11 cellular contexts compared by ENCODE assay signal in the genomic region with DNA sequence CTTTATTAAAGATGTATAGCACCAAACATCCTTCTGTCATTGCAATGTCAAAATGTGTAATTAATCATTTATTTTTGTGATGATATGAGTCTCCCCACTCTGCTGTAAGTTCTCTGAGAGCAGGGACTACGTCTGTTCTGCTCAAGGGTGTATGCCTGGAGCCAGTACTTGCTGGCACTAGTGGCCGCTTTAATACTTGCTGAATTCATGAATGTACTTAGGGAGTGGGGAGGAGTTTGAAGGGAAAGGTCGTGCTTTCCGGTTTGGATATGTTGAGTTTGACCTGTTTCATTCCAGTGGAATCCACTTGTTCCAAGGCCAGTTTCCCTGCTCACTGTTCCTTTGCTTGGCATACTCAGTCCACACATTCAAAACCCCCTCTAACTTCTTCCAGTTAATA. TPM values are rescaled to one million over a fixed set of nuclear protein-coding genes. Genes with fewer than 3 reads are reported as not detected.
DNase-seq lines count a peak whose midpoint lies in the region; ATAC-seq and TF ChIP-seq lines count a peak whose summit lies in the region.
"Had no signal": no experiment of that assay in that cellular context is flagged by ENCODE, and none has a peak within 500 bp of the region (broad histone marks: within the 10 kb centered on the region; RNA-seq: fewer than 3 reads in every experiment).

No MANE protein-coding gene starts in this region.

- POLR2A ChIA-PET in naive thymus-derived CD8-positive, alpha-beta T cell (lab: Charles Lee) = no interaction called here
- POLR2A ChIA-PET in GM10248 (lab: Yijun Ruan, JAX) = no interaction called here

- peaks cover 0 to 5% (median 4%) of the 10 kb centered on the region in 3 donors for H3K36me3 Mint-ChIP-seq in naive thymus-derived CD8-positive, alpha-beta T cell

- in situ Hi-C loops in brain microvascular endothelial cell (cut with HindIII; ENCODE audit: low pct_ligation_motif_present, low sequenced_read_pairs) = no loop called here

- no peaks in the 10 kb centered on the region for H3K9me2 ChIP-seq in Karpas-422 (replicated peaks; ENCODE audit: insufficient read depth, low read length)

- H3K4me3 ChIP-seq in Karpas-422 (ENCODE audit: low read length) (no peak overlapping the region), brain microvascular endothelial cell (ENCODE audit: low read depth, low read length) (no peak overlapping the region)

- peak overlapping the region in 7 of 10 donors; percentile 13 to 80 (median 35) for H3K4me3 Mint-ChIP-seq in naive thymus-derived CD8-positive, alpha-beta T cell

- H4K20me1 ChIP-seq in Karpas-422 (ENCODE audit: insufficient read depth, low read depth, low read length) = no peaks in the 10 kb centered on the region

- H3K27ac ChIP-seq in Karpas-422 (ENCODE audit: low read length) = no peak overlapping the region
- no peak overlapping the region for H3K27ac ChIP-seq in brain microvascular endothelial cell

- DNase-seq in DMS 273 (lab: John Stamatoyannopoulos, UW; ENCODE audit: unreplicated experiment) (peak; percentile 66), Karpas-422 (peak; percentile 74), brain microvascular endothelial cell (peak; percentile 17), GM10248 (ENCODE audit: extremely low spot score) (no peak)
- peak in 1 of 10 donors; percentile 11 for DNase-seq in naive thymus-derived CD8-positive, alpha-beta T cell
- DNase-seq in stimulated activated CD4-positive, alpha-beta T cell treated with anti-CD3 and anti-CD28 coated beads, Interleukin-12 subunit alpha, Interleukin-12 subunit beta, amount 100 ng/mL, for 4 hours = no peak
- no peak for DNase-seq in central memory CD4-positive, alpha-beta T cell
- DNase-seq: GDM1; left colon; stimulated activated naive CD4-positive, alpha-beta T cell treated with Interleukin-2 at 50 U/mL for 16 hours had no signal

- peak overlapping the region in 4 of 10 donors; percentile 4 to 49 (median 16) for H3K27ac Mint-ChIP-seq in naive thymus-derived CD8-positive, alpha-beta T cell

- H3K9ac ChIP-seq in Karpas-422 (ENCODE audit: low read length) = no peak overlapping the region

- CTCF ChIA-PET in GM10248 (lab: Yijun Ruan, JAX) = interaction anchor here (1.2 kb wide), 1 partner anchor 37 kb away, joined by 4 read pairs; the partner anchor contains the start of gene EXD2

- H3K9me3 Mint-ChIP-seq in naive thymus-derived CD8-positive, alpha-beta T cell = no peaks in the 10 kb centered on the region

- peaks cover 30% of the 10 kb centered on the region for H3K4me1 ChIP-seq in Karpas-422 (ENCODE audit: low read length)

- no peaks in the 10 kb centered on the region for H3K9me3 ChIP-seq in Karpas-422 (ENCODE audit: low read length)

- H2AFZ ChIP-seq in Karpas-422 (ENCODE audit: low read length) = 0 out of 2 replicates have a peak overlapping the region, but pooled peaks have one; percentile 1

- H3K4me2 ChIP-seq in Karpas-422 (ENCODE audit: low read depth, low read length, poor library complexity, severe bottlenecking) = peak overlapping the region; percentile 97

- no peak for ATAC-seq in naive thymus-derived CD8-positive, alpha-beta T cell
- no peak for ATAC-seq in HG02678 (IDR thresholded peaks at IDR 0.05; ENCODE audit: unreplicated experiment)
- ATAC-seq: left colon had no signal

- H3K4me1 Mint-ChIP-seq in naive thymus-derived CD8-positive, alpha-beta T cell = peaks cover 12 to 23% (median 22%) of the 10 kb centered on the region in 4 donors

- H3K27me3 ChIP-seq in Karpas-422 (ENCODE audit: low read length) = no peaks in the 10 kb centered on the region
- H3K27me3 ChIP-seq in brain microvascular endothelial cell (replicated peaks) = no peaks in the 10 kb centered on the region

- TF ChIP-seq CTCF in brain microvascular endothelial cell (IDR thresholded peaks at IDR 0.05; ENCODE audit: low read depth, low read length, missing control alignments) (peak; percentile 20), GM10248 (IDR thresholded peaks at IDR 0.05; ENCODE audit: control extremely low read depth, extremely low read depth, low read depth, missing control alignments) (no peak)

- no peaks in the 10 kb centered on the region for H3K27me3 Mint-ChIP-seq in naive thymus-derived CD8-positive, alpha-beta T cell

- H3K36me3 ChIP-seq in Karpas-422 (ENCODE audit: insufficient read depth, low read length) (peaks cover 5% of the 10 kb centered on the region; the same call in 1 of the 2 replicates), brain microvascular endothelial cell (replicated peaks) (no peaks in the 10 kb centered on the region)

- H3K79me2 ChIP-seq in Karpas-422 (ENCODE audit: low read length) = peaks cover 27% of the 10 kb centered on the region

RNA-seq across cellular contexts. Expression of gene DCAF5, which starts 1.9 kb away (rescaled TPM):
- total RNA-seq in Karpas-422 (2014; rRNA removed; shearing (Covaris generic); ENCODE audit: low replicate concordance) = 39.8 and 45.5 TPM in 2 replicates
- 10 to 100 TPM; 74.2 to 78.8 TPM for total RNA-seq in naive thymus-derived CD8-positive, alpha-beta T cell
- polyA plus RNA-seq in naive thymus-derived CD8-positive, alpha-beta T cell = 10 to 100 TPM; 73.1 to 87.2 (median 79.1) TPM

RNA-seq across cellular contexts. Expression of gene EXD2, which starts 36.5 kb away (rescaled TPM):
- total RNA-seq in Karpas-422 (2014; rRNA removed; shearing (Covaris generic); ENCODE audit: low replicate concordance) = 12.6 and 21.3 TPM in 2 replicates
- 10 to 100 TPM; 12.4 to 12.6 TPM for total RNA-seq in naive thymus-derived CD8-positive, alpha-beta T cell
- polyA plus RNA-seq in naive thymus-derived CD8-positive, alpha-beta T cell = 10 to 100 TPM in 1 of 3 donors, 1 to 10 TPM in 2; 5.8 to 11.1 (median 8.2) TPM

Comparison
In these comparisons a context has a peak if more than half of its experiments do, and no peak if none do; other contexts are left out.
1. DNase-seq: peak in DMS 273 (single experiment), Karpas-422 (single experiment) and brain microvascular endothelial cell (single experiment); none in stimulated activated CD4-positive, alpha-beta T cell treated with anti-CD3 and anti-CD28 coated beads, Interleukin-12 subunit alpha, Interleukin-12 subunit beta, amount 100 ng/mL, for 4 hours (single experiment), GM10248 (single experiment) and central memory CD4-positive, alpha-beta T cell (single experiment).